In the genomic region with DNA sequence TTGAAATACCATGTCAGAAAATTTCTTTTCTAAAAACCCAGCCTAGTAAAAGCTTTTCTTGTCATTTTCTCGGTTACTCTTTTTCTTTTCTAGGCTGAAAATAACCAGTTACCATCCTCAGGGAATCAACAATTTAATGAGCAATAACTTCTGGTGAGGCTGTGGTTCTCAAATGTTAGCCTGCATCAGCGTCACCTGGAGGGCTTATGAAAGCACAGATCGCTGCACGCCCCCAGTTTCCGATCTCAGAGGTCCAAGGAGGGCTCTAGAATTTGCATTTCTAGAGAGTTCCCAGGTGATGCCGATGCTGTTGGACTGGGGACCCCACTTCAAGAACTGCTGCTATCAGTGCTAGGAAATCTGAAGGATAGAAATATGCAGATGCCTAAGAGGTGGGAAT, we compare ENCODE assay signal across 1 cellular context.
TF ChIP-seq lines count a peak whose summit lies in the region.

No MANE protein-coding gene starts in this region.

TF ChIP-seq in GM23338, 12 proteins besides CTCF, POLR2A, EP300 and RAD21 (continued from another document):
- TF ChIP-seq ZNF462 (CRISPR knock-in tag; IDR thresholded peaks at IDR 0.05) (no peak), STAT1 (IDR thresholded peaks at IDR 0.05; ENCODE audit: unreplicated experiment) (no peak), EZH2 (IDR thresholded peaks at IDR 0.05; ENCODE audit: low read depth, unreplicated experiment) (no peak), JUNB (IDR thresholded peaks at IDR 0.05; ENCODE audit: unreplicated experiment) (no peak)
